ENCODE assay signal across 12 cellular contexts in genomic region chr13:41848435-41849255, GRCh38.
A peak's percentile ranks its signal among the peaks of the same experiment; 100 is the strongest.
DNase-seq lines count a peak whose midpoint lies in the region; ATAC-seq and TF ChIP-seq lines count a peak whose summit lies in the region.
"Had no signal": no experiment of that assay in that cellular context is flagged by ENCODE, and none has a peak within 500 bp of the region (broad histone marks: within the 10 kb centered on the region; RNA-seq: fewer than 3 reads in every experiment).

No MANE protein-coding gene starts in this region.

- H3K27ac ChIP-seq in GM23248 (no peak overlapping the region), RWPE2 (ENCODE audit: poor library complexity, severe bottlenecking) (no peak overlapping the region), osteoblast (ENCODE audit: low read depth, low read length) (peak overlapping the region; percentile 52), Peyer's patch (no peak overlapping the region), colonic mucosa (no peak overlapping the region)
- H3K27ac ChIP-seq: upper lobe of left lung had no signal

- H3K36me3 ChIP-seq in GM23248 (ENCODE audit: low read depth) = no peaks in the 10 kb centered on the region
- no peaks in the 10 kb centered on the region; the same call in 1 of the 2 replicates for H3K36me3 ChIP-seq in RWPE2 (ENCODE audit: low read depth)
- H3K36me3 ChIP-seq in osteoblast (ENCODE audit: insufficient read depth, low read length) = peaks cover 4% of the 10 kb centered on the region
- H3K36me3 ChIP-seq in Peyer's patch = no peaks in the 10 kb centered on the region
- peaks cover 8% of the 10 kb centered on the region; the same call in 1 of the 2 replicates for H3K36me3 ChIP-seq in MG63
- H3K36me3 ChIP-seq in colonic mucosa = no peaks in the 10 kb centered on the region
- H3K36me3 ChIP-seq: upper lobe of left lung had no signal

- intact Hi-C loops in colonic mucosa (cut with DNase I) = no loop called here

- H4K20me1 ChIP-seq in GM23248 (ENCODE audit: insufficient read depth) (no peaks in the 10 kb centered on the region), osteoblast (ENCODE audit: insufficient read depth, low read length) (no peaks in the 10 kb centered on the region)

- DNase-seq in GM23248 (peak; percentile 37), RWPE2 (ENCODE audit: low spot score) (no peak), fibroblast of the aortic adventitia (ENCODE audit: low read depth) (peak; percentile 86), osteoblast (ENCODE audit: insufficient read length, low spot score, missing footprints) (peak; percentile 90), Peyer's patch (no peak), MG63 (no peak), NAMALWA (ENCODE audit: low spot score) (no peak), colonic mucosa (no peak)
- DNase-seq: activated CD4-positive, alpha-beta T cell treated with anti-CD3 and anti-CD28 coated beads, Interleukin-2, amount 10 ng/mL, durations not matched to agents 24 days and 14 days; activated naive CD4-positive, alpha-beta T cell treated with Interleukin-2 at 50 U/mL for 16 hours; NCI-H345; upper lobe of left lung had no signal

- peak; percentile 19 for TF ChIP-seq CTCF in RWPE2 (IDR thresholded peaks at IDR 0.05; ENCODE audit: poor library complexity, severe bottlenecking)
- TF ChIP-seq CTCF in fibroblast of the aortic adventitia (IDR thresholded peaks at IDR 0.05; ENCODE audit: insufficient read depth, low read length) = peak; percentile 30
- peak; percentile 45 for TF ChIP-seq CTCF in osteoblast (IDR thresholded peaks at IDR 0.05; ENCODE audit: extremely low read depth, low read depth, low read length)
- no peak for TF ChIP-seq CTCF in Peyer's patch (IDR thresholded peaks at IDR 0.05)
- no peak for TF ChIP-seq CTCF in colonic mucosa (IDR thresholded peaks at IDR 0.05)

- ATAC-seq in RWPE2 (ENCODE audit: low read depth) = no peak

- WGBS in GM23248 (ENCODE audit: low coverage in 1 of 2, low lambda C conversion rate in 2 of 2, missing lambda C conversion rate in 2 of 2), 2 experiments = 94 to 95% methylated on average over 2 of the region's 2 CpGs

- H3F3A ChIP-seq in GM23248 (ENCODE audit: insufficient read depth) = no peaks in the 10 kb centered on the region

- H3K79me2 ChIP-seq in GM23248 (ENCODE audit: insufficient read depth) (no peaks in the 10 kb centered on the region), osteoblast (ENCODE audit: insufficient read depth, low read length) (no peaks in the 10 kb centered on the region)

- no peak overlapping the region for H3K4me3 ChIP-seq in GM23248
- no peak overlapping the region for H3K4me3 ChIP-seq in RWPE2 (ENCODE audit: severe bottlenecking)
- no peak overlapping the region for H3K4me3 ChIP-seq in fibroblast of the aortic adventitia (ENCODE audit: low read depth, low read length)
- peak overlapping the region; percentile 1 for H3K4me3 ChIP-seq in osteoblast (ENCODE audit: insufficient read depth, low read length)
- H3K4me3 ChIP-seq in Peyer's patch = no peak overlapping the region
- H3K4me3 ChIP-seq in MG63 = no peak overlapping the region
- H3K4me3 ChIP-seq in colonic mucosa = no peak overlapping the region
- H3K4me3 ChIP-seq: upper lobe of left lung had no signal

- no peaks in the 10 kb centered on the region for H3K9me2 ChIP-seq in GM23248 (ENCODE audit: insufficient read depth)

- no peak for TF ChIP-seq POLR2A in Peyer's patch (IDR thresholded peaks at IDR 0.05)

- H3K4me2 ChIP-seq in GM23248 (ENCODE audit: unreplicated experiment) = no peak overlapping the region
- H3K4me2 ChIP-seq in osteoblast (ENCODE audit: insufficient read depth, low read length) = peak overlapping the region; percentile 55

- H3K9ac ChIP-seq in GM23248 (no peak overlapping the region), colonic mucosa (ENCODE audit: low read depth in 2 of 2, low read length in 2 of 2) (no peak overlapping the region)

- H3K27me3 ChIP-seq in GM23248 (replicated peaks; ENCODE audit: insufficient read depth) (no peaks in the 10 kb centered on the region), RWPE2 (ENCODE audit: insufficient read depth, poor library complexity, severe bottlenecking) (no peaks in the 10 kb centered on the region), osteoblast (ENCODE audit: insufficient read depth, low read length) (no peaks in the 10 kb centered on the region), Peyer's patch (no peaks in the 10 kb centered on the region), MG63 (no peaks in the 10 kb centered on the region), colonic mucosa (no peaks in the 10 kb centered on the region)
- H3K27me3 ChIP-seq: upper lobe of left lung had no signal

- H3K4me1 ChIP-seq in GM23248 (ENCODE audit: insufficient read depth) = peaks cover 13% of the 10 kb centered on the region
- no peaks in the 10 kb centered on the region for H3K4me1 ChIP-seq in RWPE2 (ENCODE audit: insufficient read depth, poor library complexity, severe bottlenecking)
- H3K4me1 ChIP-seq in osteoblast (ENCODE audit: insufficient read depth, low read length) = peaks cover 22% of the 10 kb centered on the region
- no peaks in the 10 kb centered on the region for H3K4me1 ChIP-seq in Peyer's patch
- H3K4me1 ChIP-seq in colonic mucosa = no peaks in the 10 kb centered on the region
- H3K4me1 ChIP-seq: upper lobe of left lung had no signal

- in situ Hi-C loops in GM23248 (cut with MboI) = no loop called here

- H2AFZ ChIP-seq in GM23248 (no peak overlapping the region), osteoblast (ENCODE audit: low read length) (no peak overlapping the region)

- H3K9me3 ChIP-seq in GM23248 (ENCODE audit: low read depth) = no peaks in the 10 kb centered on the region
- H3K9me3 ChIP-seq in RWPE2 (ENCODE audit: severe bottlenecking) = no peaks in the 10 kb centered on the region
- H3K9me3 ChIP-seq in osteoblast (ENCODE audit: low read depth, low read length) = no peaks in the 10 kb centered on the region
- H3K9me3 ChIP-seq in Peyer's patch = no peaks in the 10 kb centered on the region
- H3K9me3 ChIP-seq in MG63 = no peaks in the 10 kb centered on the region; the same call in 1 of the 2 replicates
- H3K9me3 ChIP-seq in colonic mucosa = no peaks in the 10 kb centered on the region
- H3K9me3 ChIP-seq: upper lobe of left lung had no signal

Comparison
In these comparisons a context has a peak if more than half of its experiments do, and no peak if none do; other contexts are left out.
1. DNase-seq: peak in GM23248 (single experiment), fibroblast of the aortic adventitia (single experiment) and osteoblast (single experiment); none in RWPE2 (single experiment), Peyer's patch (0 of 3), MG63 (single experiment), NAMALWA (single experiment) and colonic mucosa (single experiment).
2. CTCF ChIP-seq: peak in RWPE2 (single experiment), fibroblast of the aortic adventitia (single experiment) and osteoblast (single experiment); none in Peyer's patch (0 of 6) and colonic mucosa (single experiment).